ENCODE assay signal across 13 cellular contexts in genomic region chr17:37273419-37274051, GRCh38.
DNase-seq lines count a peak whose midpoint lies in the region; ATAC-seq and TF ChIP-seq lines count a peak whose summit lies in the region.
"Had no signal": no experiment of that assay in that cellular context is flagged by ENCODE, and none has a peak within 500 bp of the region (broad histone marks: within the 10 kb centered on the region; RNA-seq: fewer than 3 reads in every experiment).

No MANE protein-coding gene starts in this region.

- H3K27me3 ChIP-seq in WERI-Rb-1 (ENCODE audit: insufficient read depth, low read depth, severe bottlenecking), result no peaks in the 10 kb centered on the region
- H3K27me3 ChIP-seq: Peyer's patch had no signal

- peak overlapping the region; percentile 57 for H3K27ac ChIP-seq in WERI-Rb-1
- H3K27ac ChIP-seq: parathyroid adenoma had no signal

- H3K27ac Mint-ChIP-seq in HFFc6, result peak overlapping the region; percentile 58; the same call in 1 of the 2 replicates
- no peak overlapping the region for H3K27ac Mint-ChIP-seq in activated CD4-positive, alpha-beta T cell treated with anti-CD3 and anti-CD28 coated beads, Interleukin-2, amount 10 ng/mL, durations not matched to agents 24 days and 14 days
- no peak overlapping the region for H3K27ac Mint-ChIP-seq in activated naive CD8-positive, alpha-beta T cell treated with anti-CD3 and anti-CD28 coated beads for 36 hours
- H3K27ac Mint-ChIP-seq: activated CD8-positive, alpha-beta T cell treated with anti-CD3 and anti-CD28 coated beads, Interleukin-2, amount 10 ng/mL, durations not matched to agents 7 days and 5 days; IgD-negative memory B cell had no signal

- no peak for ATAC-seq in HG03039 (IDR thresholded peaks at IDR 0.05; ENCODE audit: unreplicated experiment)
- ATAC-seq: activated CD8-positive, alpha-beta T cell treated with anti-CD3 and anti-CD28 coated beads, Interleukin-2, amount 10 ng/mL, durations not matched to agents 7 days and 5 days had no signal

- H3K36me3 Mint-ChIP-seq in HFFc6 (ENCODE audit: low read depth), result peaks cover 19% of the 10 kb centered on the region
- peaks cover 53% of the 10 kb centered on the region for H3K36me3 Mint-ChIP-seq in activated CD4-positive, alpha-beta T cell treated with anti-CD3 and anti-CD28 coated beads, Interleukin-2, amount 10 ng/mL, durations not matched to agents 24 days and 14 days (ENCODE audit: low read depth)
- H3K36me3 Mint-ChIP-seq in activated naive CD8-positive, alpha-beta T cell treated with anti-CD3 and anti-CD28 coated beads for 36 hours, result peaks cover 42% of the 10 kb centered on the region

- no peaks in the 10 kb centered on the region for H3K9me3 ChIP-seq in WERI-Rb-1 (ENCODE audit: severe bottlenecking)
- H3K9me3 ChIP-seq: Peyer's patch had no signal

- H3K4me3 Mint-ChIP-seq in HFFc6, result no peak overlapping the region
- no peak overlapping the region for H3K4me3 Mint-ChIP-seq in activated CD4-positive, alpha-beta T cell treated with anti-CD3 and anti-CD28 coated beads, Interleukin-2, amount 10 ng/mL, durations not matched to agents 24 days and 14 days
- no peak overlapping the region for H3K4me3 Mint-ChIP-seq in activated naive CD8-positive, alpha-beta T cell treated with anti-CD3 and anti-CD28 coated beads for 36 hours
- H3K4me3 Mint-ChIP-seq: activated CD8-positive, alpha-beta T cell treated with anti-CD3 and anti-CD28 coated beads, Interleukin-2, amount 10 ng/mL, durations not matched to agents 7 days and 5 days; IgD-negative memory B cell had no signal

- no peaks in the 10 kb centered on the region for H3K27me3 Mint-ChIP-seq in HFFc6 (ENCODE audit: insufficient read depth)
- no peaks in the 10 kb centered on the region for H3K27me3 Mint-ChIP-seq in activated CD4-positive, alpha-beta T cell treated with anti-CD3 and anti-CD28 coated beads, Interleukin-2, amount 10 ng/mL, durations not matched to agents 24 days and 14 days
- H3K27me3 Mint-ChIP-seq in activated naive CD8-positive, alpha-beta T cell treated with anti-CD3 and anti-CD28 coated beads for 36 hours, result no peaks in the 10 kb centered on the region
- H3K27me3 Mint-ChIP-seq: IgD-negative memory B cell had no signal

- peak overlapping the region; percentile 27 for H3K4me3 ChIP-seq in WERI-Rb-1 (ENCODE audit: low read depth, low read length)
- H3K4me3 ChIP-seq: Peyer's patch had no signal

- DNase-seq in AG08395 (ENCODE audit: low spot score) (peak; percentile 9), HFFc6 (peak; percentile 22), WERI-Rb-1 (peak; percentile 84), left kidney (ENCODE audit: low read depth, low spot score) (peak; percentile 74), NCI-H2081 (lab: John Stamatoyannopoulos, UW) (no peak)
- no peak for DNase-seq in activated CD4-positive, alpha-beta T cell treated with anti-CD3 and anti-CD28 coated beads, Interleukin-2, amount 10 ng/mL, durations not matched to agents 24 days and 14 days
- DNase-seq in activated naive CD8-positive, alpha-beta T cell treated with anti-CD3 and anti-CD28 coated beads for 36 hours, result no peak
- DNase-seq: activated CD8-positive, alpha-beta T cell treated with anti-CD3 and anti-CD28 coated beads, Interleukin-2, amount 10 ng/mL, durations not matched to agents 7 days and 5 days; COR-L47; Peyer's patch had no signal

- intact Hi-C loops in activated CD4-positive, alpha-beta T cell treated with anti-CD3 and anti-CD28 coated beads, Interleukin-2, amount 10 ng/mL, durations not matched to agents 24 days and 14 days (cut with micrococcal nuclease), result no loop called here

- peaks cover 27% of the 10 kb centered on the region for H3K4me1 Mint-ChIP-seq in HFFc6 (ENCODE audit: low read depth)
- peaks cover 11% of the 10 kb centered on the region for H3K4me1 Mint-ChIP-seq in activated CD4-positive, alpha-beta T cell treated with anti-CD3 and anti-CD28 coated beads, Interleukin-2, amount 10 ng/mL, durations not matched to agents 24 days and 14 days
- no peaks in the 10 kb centered on the region for H3K4me1 Mint-ChIP-seq in activated naive CD8-positive, alpha-beta T cell treated with anti-CD3 and anti-CD28 coated beads for 36 hours

- H3K36me3 ChIP-seq in WERI-Rb-1, result peaks cover 52% of the 10 kb centered on the region

- TF ChIP-seq CTCF in HFFc6 (IDR thresholded peaks at IDR 0.05) (no peak), WERI-Rb-1 (IDR thresholded peaks at IDR 0.05; ENCODE audit: low read depth, low read length) (no peak)

- no peaks in the 10 kb centered on the region for H3K9me3 Mint-ChIP-seq in HFFc6
- H3K9me3 Mint-ChIP-seq in activated CD4-positive, alpha-beta T cell treated with anti-CD3 and anti-CD28 coated beads, Interleukin-2, amount 10 ng/mL, durations not matched to agents 24 days and 14 days, result no peaks in the 10 kb centered on the region
- H3K9me3 Mint-ChIP-seq in activated naive CD8-positive, alpha-beta T cell treated with anti-CD3 and anti-CD28 coated beads for 36 hours, result no peaks in the 10 kb centered on the region
- H3K9me3 Mint-ChIP-seq: IgD-negative memory B cell had no signal

Comparison
In these comparisons a context has a peak if more than half of its experiments do, and no peak if none do; other contexts are left out.
1. DNase-seq: peak in AG08395 (single experiment), HFFc6 (single experiment), WERI-Rb-1 (single experiment) and left kidney (single experiment); none in activated CD4-positive, alpha-beta T cell treated with anti-CD3 and anti-CD28 coated beads, Interleukin-2, amount 10 ng/mL, durations not matched to agents 24 days and 14 days (single experiment), NCI-H2081 (0 of 2) and activated naive CD8-positive, alpha-beta T cell treated with anti-CD3 and anti-CD28 coated beads for 36 hours (single experiment).